ENCODE assay signal across 12 cellular contexts in the genomic region with DNA sequence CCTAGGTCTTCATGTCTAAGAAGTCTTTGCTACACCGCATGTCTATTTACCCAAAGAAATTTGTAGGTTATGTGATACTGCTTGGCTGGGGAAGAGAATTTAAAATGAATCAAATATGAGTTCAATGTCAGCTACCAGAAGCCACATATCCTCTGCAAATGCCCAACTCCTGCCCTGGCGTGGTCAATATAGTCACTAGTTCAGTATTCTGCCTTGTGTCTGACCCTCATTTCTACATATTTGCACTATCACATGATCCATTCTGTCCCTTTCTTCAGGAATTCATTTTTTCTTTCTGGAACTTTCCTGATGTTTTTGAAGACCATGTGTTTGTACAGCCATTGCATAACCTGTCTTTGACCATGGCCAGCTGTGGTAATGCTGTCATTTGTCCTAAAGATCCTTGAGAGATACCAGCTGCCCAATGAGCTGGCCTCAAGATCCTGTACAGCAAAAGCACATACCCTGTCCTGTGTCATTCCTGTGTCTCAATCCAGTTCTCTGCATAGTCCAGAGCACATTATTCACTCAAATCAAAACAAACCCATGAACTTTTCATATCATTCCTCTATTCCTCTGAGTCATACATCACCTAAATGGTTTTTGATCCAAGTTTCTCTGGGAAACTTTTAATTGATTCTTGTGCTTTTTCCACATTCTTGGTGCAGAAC.
DNase-seq lines count a peak whose midpoint lies in the region; FAIRE-seq and TF ChIP-seq lines count a peak whose summit lies in the region.
"Had no signal": no experiment of that assay in that cellular context is flagged by ENCODE, and none has a peak within 500 bp of the region (broad histone marks: within the 10 kb centered on the region; RNA-seq: fewer than 3 reads in every experiment).

No MANE protein-coding gene starts in this region.

- no peak for TF ChIP-seq POLR2A in H54 (IDR thresholded peaks at IDR 0.05; ENCODE audit: low read depth, low read length)

- peak; percentile 43 for FAIRE-seq in H54 (lab: Jason Lieb, UNC)
- FAIRE-seq: endometrium, islet of Langerhans had no signal

- DNase-seq in H54 (ENCODE audit: insufficient read length, low spot score) (no peak), brain pericyte (ENCODE audit: low read depth, low spot score) (peak; percentile 24), kidney tubule cell (ENCODE audit: low spot score) (peak; percentile 48), stromal cell of bone marrow (ENCODE audit: low read depth) (peak; percentile 32), GM19240 (ENCODE audit: insufficient read length, low spot score) (no peak), medulla oblongata (ENCODE audit: extremely low spot score) (no peak)
- no peak for DNase-seq in activated effector memory CD4-positive, alpha-beta T cell treated with Interleukin-2 at 50 U/mL for 16 hours
- DNase-seq: activated CD8-positive, alpha-beta memory T cell treated with anti-CD3 and anti-CD28 coated beads for 24 hours; DMS153; NCI-H1436 treated with DMSO at 0.1 percent for 48 hours had no signal

Comparison
In these comparisons a context has a peak if more than half of its experiments do, and no peak if none do; other contexts are left out.
1. DNase-seq: peak in brain pericyte (single experiment), kidney tubule cell (single experiment) and stromal cell of bone marrow (single experiment); none in H54 (single experiment), GM19240 (single experiment), medulla oblongata (single experiment) and activated effector memory CD4-positive, alpha-beta T cell treated with Interleukin-2 at 50 U/mL for 16 hours (single experiment).